ENCODE assay signal across 7 cellular contexts in the genomic region with DNA sequence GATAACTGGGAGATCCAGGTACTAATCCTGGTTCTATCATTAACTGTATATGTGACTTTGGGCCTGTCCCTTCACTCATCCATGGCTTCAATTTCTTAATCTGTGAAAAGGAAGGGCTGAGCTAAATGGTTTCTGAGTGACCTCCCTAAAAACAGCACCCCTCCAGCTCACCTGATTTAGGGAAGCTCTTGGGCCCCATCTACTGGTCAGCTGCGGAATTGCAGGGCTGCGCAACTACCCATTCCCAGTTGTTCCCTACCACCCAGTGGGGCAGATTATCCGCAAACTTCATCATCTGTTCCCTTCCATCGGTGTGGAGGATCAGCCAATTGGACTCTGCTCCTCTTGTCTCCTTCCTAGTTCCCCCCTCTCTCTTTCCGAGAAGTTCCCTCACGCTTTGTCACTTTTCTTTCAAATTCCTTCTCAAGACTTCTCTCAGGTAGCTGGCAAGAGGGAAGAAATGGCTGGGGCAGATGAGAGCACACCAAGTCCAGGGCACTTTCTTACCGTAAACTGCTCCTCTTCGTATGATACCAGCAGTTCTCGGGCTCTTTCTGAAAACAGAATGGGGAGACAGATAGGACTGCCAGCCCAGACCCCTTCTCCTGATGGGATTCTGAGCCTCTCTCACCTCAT. TPM values are rescaled to one million over a fixed set of nuclear protein-coding genes. Genes with fewer than 3 reads are reported as not detected.
DNase-seq lines count a peak whose midpoint lies in the region; ATAC-seq and TF ChIP-seq lines count a peak whose summit lies in the region.

No MANE protein-coding gene starts in this region.

- intact Hi-C loops in HCT116 (cut with micrococcal nuclease) (loop anchor here (5.0 kb wide), 1 partner anchor 637 kb away; no protein-coding TSS in a partner anchor), sciatic nerve (cut with DNase I) (no loop called here)

- H3K27ac Mint-ChIP-seq in activated T-cell treated with anti-CD3 and anti-CD28 coated beads, Interleukin-2, amount 50 U/mL, for 72 hours: no peak overlapping the region

- POLR2A ChIA-PET in HCT116 (lab: Charles Lee): no interaction called here

- H3K4me3 Mint-ChIP-seq in activated T-cell treated with anti-CD3 and anti-CD28 coated beads, Interleukin-2, amount 50 U/mL, for 72 hours: no peak overlapping the region

- ATAC-seq in HCT116 (peak; percentile 83), sciatic nerve (peak; percentile 59), HG03139 (IDR thresholded peaks at IDR 0.05; ENCODE audit: unreplicated experiment) (no peak)
- peak in 1 of 2 donors; percentile 53 for ATAC-seq in activated T-cell treated with anti-CD3 and anti-CD28 coated beads, Interleukin-2, amount 50 U/mL, for 72 hours (replicated peaks in 1 of 2)

- peak; percentile 81 for TF ChIP-seq CTCF in GM10266 (IDR thresholded peaks at IDR 0.05; ENCODE audit: control insufficient read depth, insufficient read depth, low read depth, missing control alignments)
- peak; percentile 30 to 92 (median 89); a peak in 5 of 6 replicates for TF ChIP-seq CTCF in HCT116 (IDR thresholded peaks at IDR 0.05 in 2 of 3, conservative IDR thresholded peaks at IDR 0.05 in 1 of 3; ENCODE audit: borderline replicate concordance in 1 of 3, insufficient read depth in 1 of 3, low read depth in 2 of 3, low read length in 2 of 3)

- BruUV-seq in HCT116 (replicated peaks; lab: Mats Ljungman, UMichigan): no TSS peak

- no peak overlapping the region for H3K4me2 ChIP-seq in HCT116 (ENCODE audit: low read length)

- CTCF ChIA-PET in HCT116 (lab: Charles Lee): no interaction called here

- RAD21 ChIA-PET in HCT116 (lab: Charles Lee; ENCODE audit: low non-redundant PET in 1 of 2, low total read pairs in 2 of 2, uncharacterized antibody in 2 of 2, unreplicated experiment in 2 of 2): no interaction called here

- DNase-seq in GM10266 (ENCODE audit: extremely low spot score): peak; percentile 41
- no peak for DNase-seq in HCT116 (ENCODE audit: low read depth, low spot score)
- peak; percentile 15 for DNase-seq in NOMO-1 treated with dmso at 0.1 percent for 144 hours (lab: John Stamatoyannopoulos, UW; ENCODE audit: unreplicated experiment)
- DNase-seq in activated T-cell treated with anti-CD3 and anti-CD28 coated beads, Interleukin-2, amount 50 U/mL, for 72 hours: peak; percentile 48 to 52
- DNase-seq in glomerular visceral epithelial cell (ENCODE audit: extremely low spot score): peak; percentile 35
- DNase-seq in sciatic nerve (ENCODE audit: low spot score): peak; percentile 70

- TF ChIP-seq RAD21 in HCT116 (IDR thresholded peaks at IDR 0.05; ENCODE audit: low read depth): peak; percentile 36; the same call in 1 of the 2 replicates

- peaks cover 3 to 8% of the 10 kb centered on the region in 2 experiments; a peak in 2 of 4 replicates for H3K4me1 ChIP-seq in HCT116 (ENCODE audit: control insufficient read depth in 1 of 2, insufficient read depth in 2 of 2, low read length in 2 of 2)

- H3K27me3 Mint-ChIP-seq in activated T-cell treated with anti-CD3 and anti-CD28 coated beads, Interleukin-2, amount 50 U/mL, for 72 hours (ENCODE audit: low read depth): no peaks in the 10 kb centered on the region

- H3K27ac ChIP-seq in HCT116 (ENCODE audit: low read depth, low read length): no peak overlapping the region

- no peaks in the 10 kb centered on the region for H3K9me3 ChIP-seq in HCT116 (ENCODE audit: control insufficient read depth in 1 of 2, insufficient read depth in 1 of 2, low read depth in 1 of 2, low read length in 2 of 2)

- no peaks in the 10 kb centered on the region for H3K9me3 Mint-ChIP-seq in activated T-cell treated with anti-CD3 and anti-CD28 coated beads, Interleukin-2, amount 50 U/mL, for 72 hours

- peaks cover 35% of the 10 kb centered on the region for H3K79me2 ChIP-seq in HCT116 (ENCODE audit: insufficient read depth, low read length)

- no peak for TF ChIP-seq POLR2A in HCT116 (IDR thresholded peaks at IDR 0.05; ENCODE audit: borderline replicate concordance, extremely low read depth, insufficient read depth, insufficient read length)

- H2AFZ ChIP-seq in HCT116 (ENCODE audit: low read depth, low read length, poor library complexity, severe bottlenecking): no peak overlapping the region

- no peaks in the 10 kb centered on the region for H3K9me2 ChIP-seq in HCT116 (ENCODE audit: insufficient read depth)

- no peaks in the 10 kb centered on the region for H4K20me1 ChIP-seq in HCT116 (ENCODE audit: insufficient read depth)

- peaks cover 9% of the 10 kb centered on the region in 2 donors for H3K36me3 Mint-ChIP-seq in activated T-cell treated with anti-CD3 and anti-CD28 coated beads, Interleukin-2, amount 50 U/mL, for 72 hours (ENCODE audit: insufficient read depth in 2 of 2)

- H3K4me1 Mint-ChIP-seq in activated T-cell treated with anti-CD3 and anti-CD28 coated beads, Interleukin-2, amount 50 U/mL, for 72 hours (ENCODE audit: low read depth): peaks cover 16% of the 10 kb centered on the region

- no peaks in the 10 kb centered on the region for H3K27me3 ChIP-seq in HCT116 (ENCODE audit: insufficient read depth, low read length)

- H3K4me3 ChIP-seq in HCT116 (replicated peaks in 1 of 2; ENCODE audit: low read depth in 1 of 2, low read length in 2 of 2): no peak overlapping the region

- no peak overlapping the region for H3K9ac ChIP-seq in HCT116 (ENCODE audit: low read length)

- peaks cover 0 to 16% of the 10 kb centered on the region in 2 experiments; a peak in 2 of 4 replicates for H3K36me3 ChIP-seq in HCT116 (ENCODE audit: control insufficient read depth in 1 of 2, insufficient read depth in 2 of 2, low read length in 2 of 2)

TF ChIP-seq in HCT116, 20 proteins besides CTCF, POLR2A, EP300 and RAD21:
- TF ChIP-seq, protein P1, sequence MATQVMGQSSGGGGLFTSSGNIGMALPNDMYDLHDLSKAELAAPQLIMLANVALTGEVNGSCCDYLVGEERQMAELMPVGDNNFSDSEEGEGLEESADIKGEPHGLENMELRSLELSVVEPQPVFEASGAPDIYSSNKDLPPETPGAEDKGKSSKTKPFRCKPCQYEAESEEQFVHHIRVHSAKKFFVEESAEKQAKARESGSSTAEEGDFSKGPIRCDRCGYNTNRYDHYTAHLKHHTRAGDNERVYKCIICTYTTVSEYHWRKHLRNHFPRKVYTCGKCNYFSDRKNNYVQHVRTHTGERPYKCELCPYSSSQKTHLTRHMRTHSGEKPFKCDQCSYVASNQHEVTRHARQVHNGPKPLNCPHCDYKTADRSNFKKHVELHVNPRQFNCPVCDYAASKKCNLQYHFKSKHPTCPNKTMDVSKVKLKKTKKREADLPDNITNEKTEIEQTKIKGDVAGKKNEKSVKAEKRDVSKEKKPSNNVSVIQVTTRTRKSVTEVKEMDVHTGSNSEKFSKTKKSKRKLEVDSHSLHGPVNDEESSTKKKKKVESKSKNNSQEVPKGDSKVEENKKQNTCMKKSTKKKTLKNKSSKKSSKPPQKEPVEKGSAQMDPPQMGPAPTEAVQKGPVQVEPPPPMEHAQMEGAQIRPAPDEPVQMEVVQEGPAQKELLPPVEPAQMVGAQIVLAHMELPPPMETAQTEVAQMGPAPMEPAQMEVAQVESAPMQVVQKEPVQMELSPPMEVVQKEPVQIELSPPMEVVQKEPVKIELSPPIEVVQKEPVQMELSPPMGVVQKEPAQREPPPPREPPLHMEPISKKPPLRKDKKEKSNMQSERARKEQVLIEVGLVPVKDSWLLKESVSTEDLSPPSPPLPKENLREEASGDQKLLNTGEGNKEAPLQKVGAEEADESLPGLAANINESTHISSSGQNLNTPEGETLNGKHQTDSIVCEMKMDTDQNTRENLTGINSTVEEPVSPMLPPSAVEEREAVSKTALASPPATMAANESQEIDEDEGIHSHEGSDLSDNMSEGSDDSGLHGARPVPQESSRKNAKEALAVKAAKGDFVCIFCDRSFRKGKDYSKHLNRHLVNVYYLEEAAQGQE (IDR thresholded peaks at IDR 0.05; ENCODE audit: low read depth): no peak
- TF ChIP-seq EGR1 (IDR thresholded peaks at IDR 0.05; ENCODE audit: low read depth): no peak

RNA-seq across cellular contexts. Expression of a gene that starts 5.8 kb away (rescaled TPM):
- total RNA-seq in HCT116 (2021; ENCODE audit: unreplicated experiment) (47.7 TPM), sciatic nerve (35.0 TPM)
- polyA plus RNA-seq in HCT116 (2012): 34.9 and 44.5 TPM in 2 replicates
- total RNA-seq in activated T-cell treated with anti-CD3 and anti-CD28 coated beads, Interleukin-2, amount 50 U/mL, for 72 hours: 10 to 100 TPM; 37.9 to 44.8 TPM
